In genomic region chr1:93905051-93905450, GRCh38 we compare ENCODE assay signal across 15 cellular contexts. TPM values are rescaled to one million over a fixed set of nuclear protein-coding genes. Genes with fewer than 3 reads are reported as not detected.
DNase-seq lines count a peak whose midpoint lies in the region; ATAC-seq, FAIRE-seq and TF ChIP-seq lines count a peak whose summit lies in the region.
"Had no signal": no experiment of that assay in that cellular context is flagged by ENCODE, and none has a peak within 500 bp of the region (broad histone marks: within the 10 kb centered on the region; RNA-seq: fewer than 3 reads in every experiment).

No MANE protein-coding gene starts in this region.

- H3K4me3 ChIP-seq in A549 = peak overlapping the region; percentile 92
- H3K4me3 ChIP-seq in CD8-positive, alpha-beta T cell (ENCODE audit: low read depth, low read length) = no peak overlapping the region
- H3K4me3 ChIP-seq in gastrocnemius medialis = no peak overlapping the region
- H3K4me3 ChIP-seq: cardiac muscle cell, heart right ventricle had no signal

- no peaks in the 10 kb centered on the region for H3K27me3 Mint-ChIP-seq in CD8-positive, alpha-beta T cell (ENCODE audit: low read depth)
- no peaks in the 10 kb centered on the region for H3K27me3 Mint-ChIP-seq in T-cell

- H3K36me3 ChIP-seq in CD8-positive, alpha-beta T cell (ENCODE audit: insufficient read depth, low read length) = no peaks in the 10 kb centered on the region
- peaks cover 0 to 26% of the 10 kb centered on the region in 2 donors for H3K36me3 ChIP-seq in gastrocnemius medialis
- H3K36me3 ChIP-seq: cardiac muscle cell had no signal

- no peak for TF ChIP-seq POLR2A in A549 (IDR thresholded peaks at IDR 0.05; ENCODE audit: low read length)
- no peak for TF ChIP-seq POLR2A in gastrocnemius medialis (IDR thresholded peaks at IDR 0.05)

- CTCF ChIA-PET in A549 (lab: Yijun Ruan, JAX) (interaction anchor here (0.7 kb wide), 1 partner anchor 89 kb away, joined by 3 read pairs; no protein-coding TSS in a partner anchor), T-cell (lab: Charles Lee) (interaction anchor here (0.8 to 1.0 kb wide), 2 partner anchors 26 to 276 kb away, joined by 3 to 4 read pairs; partner anchors contain the start of gene DNTTIP2 (in 1 of the 2))
- CTCF ChIA-PET in CD8-positive, alpha-beta T cell (lab: Charles Lee) = no interaction called here

- 20% methylated on average over 1 of the region's 1 CpG for WGBS in A549 (ENCODE audit: missing lambda C conversion rate)

- H3K27ac ChIP-seq in A549 = peak overlapping the region; percentile 8 to 59; a peak in 2 of 6 replicates
- no peak overlapping the region for H3K27ac ChIP-seq in CD8-positive, alpha-beta T cell (ENCODE audit: low read depth, low read length)
- no peak overlapping the region for H3K27ac ChIP-seq in gastrocnemius medialis
- H3K27ac ChIP-seq: cardiac muscle cell had no signal

- in situ Hi-C loops in gastrocnemius medialis (cut with MboI; ENCODE audit: low sequenced_read_pairs in 4 of 4) = no loop called here

- peak overlapping the region; percentile 91 for H3K4me2 ChIP-seq in A549

- H3K36me3 Mint-ChIP-seq in CD8-positive, alpha-beta T cell = peaks cover 21% of the 10 kb centered on the region
- H3K36me3 Mint-ChIP-seq in T-cell = peaks cover 11% of the 10 kb centered on the region

- DNase-seq in A549 (ENCODE audit: low read depth in 1 of 2, low spot score in 1 of 2) (no peak), T-cell (no peak), fibroblast of peridontal ligament (ENCODE audit: extremely low read depth) (peak; percentile 36), ureter (ENCODE audit: low spot score) (no peak), LoVo (ENCODE audit: low spot score) (no peak), gastrocnemius medialis (no peak)
- DNase-seq in CD8-positive, alpha-beta T cell = no peak
- DNase-seq: activated CD4-positive, alpha-beta T cell treated with anti-CD3 and anti-CD28 coated beads, Interleukin-2, amount 50 U/mL, for 1 hour; activated gamma-delta T cell treated with Interleukin-2 at 50 U/mL for 16 hours; heart right ventricle; retina had no signal

- no peak for TF ChIP-seq EP300 in A549 (IDR thresholded peaks at IDR 0.05)

- no peak overlapping the region for H3K4me3 Mint-ChIP-seq in CD8-positive, alpha-beta T cell
- no peak overlapping the region for H3K4me3 Mint-ChIP-seq in T-cell

- FAIRE-seq in A549 (lab: Jason Lieb, UNC) = no peak
- FAIRE-seq: endometrium, urothelium cell line had no signal

- POLR2A ChIA-PET in A549 (lab: Yijun Ruan, JAX) (no interaction called here), T-cell (lab: Charles Lee) (interaction anchor here in 1 of 2 donors (0.7 kb wide), 1 partner anchor 17 kb away, joined by 16 read pairs; no protein-coding TSS in a partner anchor)
- POLR2A ChIA-PET in CD8-positive, alpha-beta T cell (lab: Charles Lee) = interaction anchor here (1.0 to 1.1 kb wide), 2 partner anchors 26 to 27 kb away, joined by 4 read pairs; no protein-coding TSS in a partner anchor

- H3K9me3 ChIP-seq in A549 (no peaks in the 10 kb centered on the region), gastrocnemius medialis (no peaks in the 10 kb centered on the region)
- no peaks in the 10 kb centered on the region for H3K9me3 ChIP-seq in CD8-positive, alpha-beta T cell (ENCODE audit: low read length)

- H3K4me1 Mint-ChIP-seq in CD8-positive, alpha-beta T cell (ENCODE audit: low read depth) = peaks cover 45% of the 10 kb centered on the region
- H3K4me1 Mint-ChIP-seq in T-cell = peaks cover 42 to 48% (median 44%) of the 10 kb centered on the region in 3 donors

- no peak for ATAC-seq in A549
- no peak for ATAC-seq in CD8-positive, alpha-beta T cell
- ATAC-seq in T-cell (replicated peaks in 1 of 4) = no peak
- no peak for ATAC-seq in gastrocnemius medialis
- no peak for ATAC-seq in GM21390 (IDR thresholded peaks at IDR 0.05; ENCODE audit: unreplicated experiment)
- ATAC-seq: heart right ventricle had no signal

- TF ChIP-seq CTCF in A549 (IDR thresholded peaks at IDR 0.05) (no peak), gastrocnemius medialis (IDR thresholded peaks at IDR 0.05 in 4 of 5, conservative IDR thresholded peaks at IDR 0.05 in 1 of 5) (no peak)
- no peak for TF ChIP-seq CTCF in CD8-positive, alpha-beta T cell (IDR thresholded peaks at IDR 0.05)

- no peaks in the 10 kb centered on the region for H3K27me3 ChIP-seq in CD8-positive, alpha-beta T cell (ENCODE audit: insufficient read depth, low read length)
- H3K27me3 ChIP-seq in gastrocnemius medialis = no peaks in the 10 kb centered on the region
- H3K27me3 ChIP-seq: heart right ventricle had no signal

- H3K27ac Mint-ChIP-seq in CD8-positive, alpha-beta T cell = peak overlapping the region; percentile 81
- peak overlapping the region; percentile 83 to 86 for H3K27ac Mint-ChIP-seq in T-cell

- intact Hi-C loops in CD8-positive, alpha-beta T cell (cut with DNase I, micrococcal nuclease) = loop anchor here in 1 of 2 experiments (5.0 to 10.0 kb wide), 3 partner anchors 558 to 1070 kb away; partner anchors contain the start of genes CCDC18, DR1, RPL5 and TMED5
- intact Hi-C loops in gastrocnemius medialis (cut with DNase I; ENCODE audit: low total_unique reads) = no loop called here

- TF ChIP-seq RAD21 in A549 (conservative IDR thresholded peaks at IDR 0.05 in 1 of 2, IDR thresholded peaks at IDR 0.05 in 1 of 2) = no peak

- H3K4me1 ChIP-seq in A549 (peaks cover 43% of the 10 kb centered on the region), gastrocnemius medialis (peaks cover 14 to 30% of the 10 kb centered on the region in 2 donors)
- peaks cover 12% of the 10 kb centered on the region for H3K4me1 ChIP-seq in CD8-positive, alpha-beta T cell (ENCODE audit: insufficient read depth, low read length)

- H3K9me3 Mint-ChIP-seq in CD8-positive, alpha-beta T cell = no peaks in the 10 kb centered on the region
- H3K9me3 Mint-ChIP-seq in T-cell = no peaks in the 10 kb centered on the region

TF ChIP-seq in A549, 52 proteins besides CTCF, POLR2A, EP300 and RAD21:
- TF ChIP-seq FOSB (CRISPR knock-in tag; IDR thresholded peaks at IDR 0.05) = no peak
- TF ChIP-seq HES2 (IDR thresholded peaks at IDR 0.05) = no peak
- TF ChIP-seq NR3C1 (IDR thresholded peaks at IDR 0.05) = no peak
- no peak for TF ChIP-seq CHD2 (IDR thresholded peaks at IDR 0.05; ENCODE audit: low read length, partially characterized antibody)
- TF ChIP-seq HDAC2 (IDR thresholded peaks at IDR 0.05) = no peak
- TF ChIP-seq, protein P1, sequence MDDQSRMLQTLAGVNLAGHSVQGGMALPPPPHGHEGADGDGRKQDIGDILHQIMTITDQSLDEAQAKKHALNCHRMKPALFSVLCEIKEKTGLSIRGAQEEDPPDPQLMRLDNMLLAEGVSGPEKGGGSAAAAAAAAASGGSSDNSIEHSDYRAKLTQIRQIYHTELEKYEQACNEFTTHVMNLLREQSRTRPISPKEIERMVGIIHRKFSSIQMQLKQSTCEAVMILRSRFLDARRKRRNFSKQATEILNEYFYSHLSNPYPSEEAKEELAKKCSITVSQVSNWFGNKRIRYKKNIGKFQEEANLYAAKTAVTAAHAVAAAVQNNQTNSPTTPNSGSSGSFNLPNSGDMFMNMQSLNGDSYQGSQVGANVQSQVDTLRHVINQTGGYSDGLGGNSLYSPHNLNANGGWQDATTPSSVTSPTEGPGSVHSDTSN (IDR thresholded peaks at IDR 0.05) = no peak
- TF ChIP-seq FOSL2 (IDR thresholded peaks at IDR 0.05) = no peak
- TF ChIP-seq FOSL2 (CRISPR knock-in tag; IDR thresholded peaks at IDR 0.05) = no peak
- TF ChIP-seq POLR2AphosphoS2 (conservative IDR thresholded peaks at IDR 0.05; ENCODE audit: low read length) = no peak
- TF ChIP-seq ZFP36 (IDR thresholded peaks at IDR 0.05; ENCODE audit: borderline replicate concordance, partially characterized antibody) = no peak
- TF ChIP-seq PHF8 (IDR thresholded peaks at IDR 0.05; ENCODE audit: borderline replicate concordance, low read depth) = no peak
- no peak for TF ChIP-seq MYC (IDR thresholded peaks at IDR 0.05; ENCODE audit: borderline replicate concordance, low read length)
- TF ChIP-seq SMC3 (IDR thresholded peaks at IDR 0.05) = no peak
- no peak for TF ChIP-seq HEYL (CRISPR knock-in tag; IDR thresholded peaks at IDR 0.05)
- no peak for TF ChIP-seq EHMT2 (IDR thresholded peaks at IDR 0.05; ENCODE audit: low read depth)
- no peak for TF ChIP-seq TFCP2L1 (CRISPR knock-in tag; IDR thresholded peaks at IDR 0.05)
- TF ChIP-seq SREBF2 (IDR thresholded peaks at IDR 0.05) = no peak
- no peak for TF ChIP-seq TP53 (CRISPR knock-in tag; IDR thresholded peaks at IDR 0.05)
- TF ChIP-seq RCOR1 (IDR thresholded peaks at IDR 0.05; ENCODE audit: low read depth, low read length) = no peak

RNA-seq across cellular contexts. Expression of gene GCLM, which starts 4.2 kb away (rescaled TPM):
- polyA plus RNA-seq in A549 (2011; rRNA removed) = 160 and 163 TPM in 2 replicates
- 41.0 and 50.0 TPM in 2 replicates for polyA plus RNA-seq in A549 (2012; cell fraction: cytosol; rRNA removed)
- 15.8 and 16.0 TPM in 2 replicates for polyA plus RNA-seq in A549 (2012; cell fraction: nucleus; rRNA removed)
- polyA plus RNA-seq in A549 (2017; fragmentation: RNase III; extraction: RNeasy Plus Mini Kit Qiagen cat#74134 plus additional on column Dnase treatment) = 90.2 to 100 TPM (median 92.3 TPM) in 3 replicates
- polyA minus RNA-seq in A549 (2011; rRNA and poly(A)+ RNA removed) = 63.5 and 66.8 TPM in 2 replicates
- 1 to 10 TPM; 6.4 to 6.8 TPM for total RNA-seq in CD8-positive, alpha-beta T cell
- total RNA-seq in T-cell = 10 to 100 TPM in 4 of 5 donors, 1 to 10 TPM in 1; 8.7 to 20.6 (median 17.9) TPM
- 12.6 TPM for total RNA-seq in ureter
- 10 to 100 TPM; 20.9 to 26.7 (median 24.1) TPM for total RNA-seq in gastrocnemius medialis

RNA-seq across cellular contexts. Expression of gene DNTTIP2, which starts 26.0 kb away (rescaled TPM):
- polyA plus RNA-seq in A549 (2011; rRNA removed) (41.5 and 45.7 TPM in 2 replicates), A549 (2017; fragmentation: RNase III; extraction: RNeasy Plus Mini Kit Qiagen cat#74134 plus additional on column Dnase treatment) (39.1 to 42.0 TPM (median 40.6 TPM) in 3 replicates)
- 5.4 and 7.7 TPM in 2 replicates for polyA plus RNA-seq in A549 (2012; cell fraction: cytosol; rRNA removed)
- 7.1 and 7.9 TPM in 2 replicates for polyA plus RNA-seq in A549 (2012; cell fraction: nucleus; rRNA removed)
- polyA minus RNA-seq in A549 (2011; rRNA and poly(A)+ RNA removed) = 18.8 and 19.2 TPM in 2 replicates
- total RNA-seq in CD8-positive, alpha-beta T cell = 100 to 1,000 TPM; 126 to 130 TPM
- total RNA-seq in T-cell (10 to 100 TPM; 60.4 to 90.7 (median 69.8) TPM), ureter (60.4 TPM), gastrocnemius medialis (10 to 100 TPM; 50.4 to 75.3 (median 59.1) TPM)

Comparison
In these comparisons a context has a peak if more than half of its experiments do, and no peak if none do; other contexts are left out.
1. H3K27ac ChIP-seq: peak in A549 (2 of 2); none in CD8-positive, alpha-beta T cell (single experiment) and gastrocnemius medialis (0 of 4).